Comparison of ENCODE assay signal across 34 cellular contexts in genomic region chr11:64492561-64492960, GRCh38.
DNase-seq lines count a peak whose midpoint lies in the region; ATAC-seq lines count a peak whose summit lies in the region.
"Had no signal": no experiment of that assay in that cellular context is flagged by ENCODE, and none has a peak within 500 bp of the region (broad histone marks: within the 10 kb centered on the region; RNA-seq: fewer than 3 reads in every experiment).

No MANE protein-coding gene starts in this region.

- no peaks in the 10 kb centered on the region for H4K20me1 ChIP-seq in BLaER1

- no peak overlapping the region for H3K9ac ChIP-seq in BLaER1

- ATAC-seq in HG02852 (IDR thresholded peaks at IDR 0.05; ENCODE audit: unreplicated experiment) = no peak
- ATAC-seq: A549; activated CD8-positive, alpha-beta T cell treated with anti-CD3 and anti-CD28 coated beads, Interleukin-2, amount 10 ng/mL, durations not matched to agents 7 days and 5 days; activated T-helper 17 cell treated with anti-CD3 and anti-CD28 coated beads, Interleukin-2, amount 50 U/mL, for 72 hours; heart right ventricle; HepG2; naive thymus-derived CD4-positive, alpha-beta T cell; stimulated activated naive CD8-positive, alpha-beta T cell treated with anti-CD3 and anti-CD28 coated beads, Interleukin-15, amount 100 ng/mL, for 72 hours had no signal

- no peak overlapping the region for H3K4me3 ChIP-seq in BLaER1
- H3K4me3 ChIP-seq: A549, adrenal gland, HAP-1, heart right ventricle, prostate gland, right lobe of liver, thoracic aorta had no signal

- H3K4me1 ChIP-seq in BLaER1 = peaks cover 46% of the 10 kb centered on the region
- H3K4me1 ChIP-seq: A549, adrenal gland, BE2C, HAP-1, prostate gland, right lobe of liver had no signal

- H3K27ac ChIP-seq in BLaER1 = no peak overlapping the region
- H3K27ac ChIP-seq: A549, adrenal gland, prostate gland, right lobe of liver, thoracic aorta, WERI-Rb-1 had no signal

- H3K27me3 ChIP-seq in BLaER1 = no peaks in the 10 kb centered on the region
- H3K27me3 ChIP-seq: right lobe of liver had no signal

- H3K9me3 ChIP-seq in BLaER1 = peaks cover 9% of the 10 kb centered on the region; the same call in 1 of the 2 replicates
- H3K9me3 ChIP-seq: adrenal gland, BE2C, HAP-1, prostate gland, right lobe of liver, thoracic aorta had no signal

- DNase-seq in Kasumi-1 (lab: John Stamatoyannopoulos, UW) (peak; percentile 81 to 83), OCI-M1 (lab: John Stamatoyannopoulos, UW) (peak; percentile 60), medulla oblongata (ENCODE audit: extremely low spot score) (peak; percentile 57), cerebellar nuclear complex (lab: John Stamatoyannopoulos, UW) (no peak), hippocampal formation (lab: John Stamatoyannopoulos, UW) (no peak), NCI-H1105 treated with DMSO at 0.1 percent for 48 hours (lab: John Stamatoyannopoulos, UW) (no peak)
- DNase-seq: activated CD4-positive, alpha-beta T cell treated with anti-CD3 and anti-CD28 coated beads for 4 hours; activated CD8-positive, alpha-beta T cell treated with anti-CD3 and anti-CD28 coated beads, Interleukin-2, amount 10 ng/mL, durations not matched to agents 7 days and 5 days; activated naive CD4-positive, alpha-beta T cell treated with anti-CD3 and anti-CD28 coated beads, Interleukin-2, amount 10 ng/mL, durations not matched to agents 7 days and 5 days; adrenal gland; BE2C; Caco-2; DMS53; foreskin melanocyte; heart right ventricle; kidney glomerular epithelial cell; midbrain; naive thymus-derived CD4-positive, alpha-beta T cell; NCI-H1092; NCI-H187 treated with DMSO at 0.1 percent for 48 hours; nucleus accumbens; right lobe of liver; RPMI8226; stimulated activated CD8-positive, alpha-beta memory T cell treated with anti-CD3 and anti-CD28 coated beads, Interleukin-4, amount 100 ng/mL, for 48 hours; stimulated activated naive CD8-positive, alpha-beta T cell treated with anti-CD3 and anti-CD28 coated beads, Interleukin-15, amount 100 ng/mL, for 72 hours; WERI-Rb-1 had no signal

- H3K36me3 ChIP-seq in BLaER1 = no peaks in the 10 kb centered on the region
- H3K36me3 ChIP-seq: adrenal gland, BE2C, HAP-1, heart right ventricle, prostate gland, right lobe of liver, thoracic aorta, WERI-Rb-1 had no signal

- peak overlapping the region; percentile 65 for H3K4me2 ChIP-seq in BLaER1
- H3K4me2 ChIP-seq: A549 had no signal

Comparison
In these comparisons a context has a peak if more than half of its experiments do, and no peak if none do; other contexts are left out.
1. DNase-seq: peak in Kasumi-1 (2 of 2), OCI-M1 (single experiment) and medulla oblongata (single experiment); none in cerebellar nuclear complex (0 of 2), hippocampal formation (0 of 2) and NCI-H1105 treated with DMSO at 0.1 percent for 48 hours (single experiment).